Comparison of ENCODE assay signal across 20 cellular contexts in the genomic region with DNA sequence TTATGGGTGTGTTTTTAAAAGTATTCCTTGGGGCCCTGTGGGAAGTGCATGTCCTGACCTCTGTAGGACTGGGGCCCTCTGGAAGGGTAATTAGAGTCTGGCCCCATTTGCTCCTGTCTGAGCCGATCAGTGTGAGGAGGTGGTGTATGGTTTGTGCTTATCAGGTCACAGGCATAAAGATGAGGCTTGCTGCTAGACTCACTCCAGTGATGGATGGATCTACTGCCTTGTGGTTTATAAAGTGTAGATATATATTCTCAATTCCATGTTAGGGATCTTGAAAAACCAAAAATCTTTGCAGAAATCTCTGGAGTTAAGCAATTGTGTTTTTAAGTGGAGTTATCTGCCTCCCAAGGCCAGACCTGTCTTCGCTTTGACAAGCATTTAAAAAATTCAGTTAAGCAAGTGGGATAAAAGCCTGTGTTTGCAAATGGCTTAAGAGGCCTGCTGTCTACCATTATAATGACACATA.
A peak's percentile ranks its signal among the peaks of the same experiment; 100 is the strongest.
DNase-seq lines count a peak whose midpoint lies in the region; ATAC-seq and TF ChIP-seq lines count a peak whose summit lies in the region.
"Had no signal": no experiment of that assay in that cellular context is flagged by ENCODE, and none has a peak within 500 bp of the region (broad histone marks: within the 10 kb centered on the region; RNA-seq: fewer than 3 reads in every experiment).

No MANE protein-coding gene starts in this region.

- no peak for TF ChIP-seq POLR2A in thyroid gland (IDR thresholded peaks at IDR 0.05)

- H3K36me3 ChIP-seq in mesendoderm (ENCODE audit: control insufficient read depth, insufficient read depth, low read length): no peaks in the 10 kb centered on the region
- H3K36me3 ChIP-seq in thyroid gland: no peaks in the 10 kb centered on the region
- H3K36me3 ChIP-seq: colonic mucosa, esophagus muscularis mucosa, prostate gland, SJCRH30, suprapubic skin had no signal

- H3K9me3 ChIP-seq in thyroid gland: no peaks in the 10 kb centered on the region
- H3K9me3 ChIP-seq: colonic mucosa, esophagus muscularis mucosa, prostate gland, SJCRH30 had no signal

- H3K4me3 ChIP-seq in fibroblast of pulmonary artery (replicated peaks; ENCODE audit: low read depth, low read length) (no peak overlapping the region), mesendoderm (ENCODE audit: low read length) (no peak overlapping the region), thyroid gland (replicated peaks in 1 of 3) (no peak overlapping the region)
- H3K4me3 ChIP-seq: colonic mucosa, esophagus muscularis mucosa, GM23248, prostate gland, SJCRH30, suprapubic skin had no signal

- peaks cover 8% of the 10 kb centered on the region for H3K79me1 ChIP-seq in mesendoderm (ENCODE audit: low read length)

- H4K5ac ChIP-seq in mesendoderm (ENCODE audit: low read length): no peak overlapping the region

- H3K27ac Mint-ChIP-seq in WTC11 (no peak overlapping the region), CD14-positive monocyte (no peak overlapping the region)
- H3K27ac Mint-ChIP-seq: activated naive CD8-positive, alpha-beta T cell treated with anti-CD3 and anti-CD28 coated beads for 36 hours; activated T-cell treated with anti-CD3 and anti-CD28 coated beads, Interleukin-2, amount 50 U/mL, for 24 hours had no signal

- H3K27me3 ChIP-seq in mesendoderm (ENCODE audit: insufficient read depth, low read length, poor library complexity) (no peaks in the 10 kb centered on the region), thyroid gland (no peaks in the 10 kb centered on the region)
- H3K27me3 ChIP-seq: colonic mucosa, esophagus muscularis mucosa, SJCRH30, suprapubic skin had no signal

- no peak overlapping the region for H2AK5ac ChIP-seq in mesendoderm (ENCODE audit: low read length)

- H3K23ac ChIP-seq in mesendoderm (ENCODE audit: low read length): no peak overlapping the region

- no peak for DNase-seq in WTC11 (ENCODE audit: low spot score)
- DNase-seq in fibroblast of pulmonary artery (ENCODE audit: low read depth): peak; percentile 35
- DNase-seq in mesendoderm: peak; percentile 50
- DNase-seq in thyroid gland: no peak
- DNase-seq in GM19240 (ENCODE audit: insufficient read length, low spot score): no peak
- no peak for DNase-seq in activated CD4-positive, alpha-beta T cell treated with anti-CD3 and anti-CD28 coated beads for 48 hours
- DNase-seq in CD14-positive monocyte (ENCODE audit: low spot score): no peak
- DNase-seq: activated CD4-positive, alpha-beta T cell treated with anti-CD3 and anti-CD28 coated beads, Interleukin-2, amount 50 U/mL, for 1 hour; activated naive CD8-positive, alpha-beta T cell treated with anti-CD3 and anti-CD28 coated beads for 36 hours; activated T-cell treated with anti-CD3 and anti-CD28 coated beads, Interleukin-2, amount 50 U/mL, for 24 hours; colonic mucosa; GM23248; NCI-H1694; stimulated activated CD4-positive, alpha-beta T cell treated with anti-CD3 and anti-CD28 coated beads, Interleukin-1b, Interleukin-23, amount 100 ng/mL, for 48 hours; T-helper 9 cell had no signal

- peak overlapping the region; percentile 46 for H3K27ac ChIP-seq in mesendoderm (ENCODE audit: low read depth, low read length)
- peak overlapping the region; percentile 81 to 92 (median 91) for H3K27ac ChIP-seq in thyroid gland
- H3K27ac ChIP-seq: C4-2B, colonic mucosa, GM23248, SJCRH30, suprapubic skin had no signal

- no peak overlapping the region for H3K4ac ChIP-seq in mesendoderm (ENCODE audit: low read depth, low read length)

- intact Hi-C loops in thyroid gland (cut with DNase I): no loop called here
- intact Hi-C loops in CD14-positive monocyte (cut with micrococcal nuclease): no loop called here

- CTCF ChIA-PET in WTC11 (lab: Charles Lee): no interaction called here

- H3K27me3 Mint-ChIP-seq in WTC11 (ENCODE audit: low read depth) (no peaks in the 10 kb centered on the region), CD14-positive monocyte (ENCODE audit: low read depth in 3 of 3) (no peaks in the 10 kb centered on the region)
- H3K27me3 Mint-ChIP-seq: activated naive CD8-positive, alpha-beta T cell treated with anti-CD3 and anti-CD28 coated beads for 36 hours; activated T-cell treated with anti-CD3 and anti-CD28 coated beads, Interleukin-2, amount 50 U/mL, for 24 hours had no signal

- WGBS in mesendoderm (ENCODE audit: extremely low coverage, insufficient coverage, low lambda C conversion rate): no CpG with 5 or more reads among the region's 2 CpGs
- WGBS in thyroid gland, 2 donors: 17 to 26% methylated on average over 2 of the region's 2 CpGs

- peak; percentile 48; the same call in 1 of the 2 replicates for ATAC-seq in WTC11

- no peak overlapping the region for H2BK120ac ChIP-seq in mesendoderm (ENCODE audit: low read depth, low read length)

- no peak overlapping the region for H3K56ac ChIP-seq in mesendoderm (ENCODE audit: low read length)

- H4K8ac ChIP-seq in mesendoderm (ENCODE audit: low read depth, low read length): no peak overlapping the region

- H3K4me1 Mint-ChIP-seq in WTC11: peaks cover 32% of the 10 kb centered on the region
- H3K4me1 Mint-ChIP-seq in CD14-positive monocyte: no peaks in the 10 kb centered on the region
- H3K4me1 Mint-ChIP-seq: activated naive CD8-positive, alpha-beta T cell treated with anti-CD3 and anti-CD28 coated beads for 36 hours had no signal

- H3K4me1 ChIP-seq in mesendoderm (ENCODE audit: control insufficient read depth, low read depth, low read length) (peaks cover 10% of the 10 kb centered on the region), thyroid gland (peaks cover 62 to 71% of the 10 kb centered on the region in 2 donors)
- H3K4me1 ChIP-seq: colonic mucosa, prostate gland had no signal

- POLR2A ChIA-PET in WTC11 (lab: Charles Lee): no interaction called here

- H2BK5ac ChIP-seq in mesendoderm (ENCODE audit: low read length): no peak overlapping the region

- no peak for TF ChIP-seq CTCF in WTC11 (IDR thresholded peaks at IDR 0.05)
- no peak for TF ChIP-seq CTCF in fibroblast of pulmonary artery (IDR thresholded peaks at IDR 0.05; ENCODE audit: low read length, missing control alignments)
- peak in 1 of 6 experiments; percentile 4 for TF ChIP-seq CTCF in thyroid gland (IDR thresholded peaks at IDR 0.05)
- TF ChIP-seq CTCF in CD14-positive monocyte (IDR thresholded peaks at IDR 0.05): no peak

- H3K36me3 Mint-ChIP-seq in WTC11: peaks cover 23% of the 10 kb centered on the region
- no peaks in the 10 kb centered on the region for H3K36me3 Mint-ChIP-seq in CD14-positive monocyte
- H3K36me3 Mint-ChIP-seq: activated naive CD8-positive, alpha-beta T cell treated with anti-CD3 and anti-CD28 coated beads for 36 hours had no signal

- H3K9ac ChIP-seq in mesendoderm (ENCODE audit: low read length): no peak overlapping the region
- H3K9ac ChIP-seq: GM23248 had no signal

- no peak overlapping the region for H3K18ac ChIP-seq in mesendoderm (ENCODE audit: low read length)

- no peak overlapping the region for H3K4me2 ChIP-seq in mesendoderm (ENCODE audit: low read length)

- H3K79me2 ChIP-seq in mesendoderm (ENCODE audit: control insufficient read depth, insufficient read depth, low read length): no peaks in the 10 kb centered on the region

- H3K4me3 Mint-ChIP-seq in WTC11: no peak overlapping the region
- no peak overlapping the region for H3K4me3 Mint-ChIP-seq in CD14-positive monocyte
- H3K4me3 Mint-ChIP-seq: activated naive CD8-positive, alpha-beta T cell treated with anti-CD3 and anti-CD28 coated beads for 36 hours; activated T-cell treated with anti-CD3 and anti-CD28 coated beads, Interleukin-2, amount 50 U/mL, for 24 hours had no signal

- no peak overlapping the region for H2BK15ac ChIP-seq in mesendoderm (replicated peaks; ENCODE audit: low read depth)

- H3K9me3 Mint-ChIP-seq in WTC11 (peaks cover 21% of the 10 kb centered on the region), CD14-positive monocyte (peaks cover 5 to 15% (median 12%) of the 10 kb centered on the region in 7 donors)

TF ChIP-seq in WTC11, 78 proteins besides CTCF, POLR2A, EP300 and RAD21 (continues in another document):
- TF ChIP-seq NFATC4 (CRISPR knock-in tag; IDR thresholded peaks at IDR 0.05) (no peak), SMAD4 (CRISPR knock-in tag; IDR thresholded peaks at IDR 0.05) (no peak), KAT7 (CRISPR knock-in tag; IDR thresholded peaks at IDR 0.05; ENCODE audit: borderline replicate concordance) (no peak), ZBTB21 (CRISPR knock-in tag; IDR thresholded peaks at IDR 0.05; ENCODE audit: borderline replicate concordance) (no peak), ZNF317 (CRISPR knock-in tag; IDR thresholded peaks at IDR 0.05; ENCODE audit: borderline replicate concordance, low read depth) (no peak)
- TF ChIP-seq, protein P1, sequence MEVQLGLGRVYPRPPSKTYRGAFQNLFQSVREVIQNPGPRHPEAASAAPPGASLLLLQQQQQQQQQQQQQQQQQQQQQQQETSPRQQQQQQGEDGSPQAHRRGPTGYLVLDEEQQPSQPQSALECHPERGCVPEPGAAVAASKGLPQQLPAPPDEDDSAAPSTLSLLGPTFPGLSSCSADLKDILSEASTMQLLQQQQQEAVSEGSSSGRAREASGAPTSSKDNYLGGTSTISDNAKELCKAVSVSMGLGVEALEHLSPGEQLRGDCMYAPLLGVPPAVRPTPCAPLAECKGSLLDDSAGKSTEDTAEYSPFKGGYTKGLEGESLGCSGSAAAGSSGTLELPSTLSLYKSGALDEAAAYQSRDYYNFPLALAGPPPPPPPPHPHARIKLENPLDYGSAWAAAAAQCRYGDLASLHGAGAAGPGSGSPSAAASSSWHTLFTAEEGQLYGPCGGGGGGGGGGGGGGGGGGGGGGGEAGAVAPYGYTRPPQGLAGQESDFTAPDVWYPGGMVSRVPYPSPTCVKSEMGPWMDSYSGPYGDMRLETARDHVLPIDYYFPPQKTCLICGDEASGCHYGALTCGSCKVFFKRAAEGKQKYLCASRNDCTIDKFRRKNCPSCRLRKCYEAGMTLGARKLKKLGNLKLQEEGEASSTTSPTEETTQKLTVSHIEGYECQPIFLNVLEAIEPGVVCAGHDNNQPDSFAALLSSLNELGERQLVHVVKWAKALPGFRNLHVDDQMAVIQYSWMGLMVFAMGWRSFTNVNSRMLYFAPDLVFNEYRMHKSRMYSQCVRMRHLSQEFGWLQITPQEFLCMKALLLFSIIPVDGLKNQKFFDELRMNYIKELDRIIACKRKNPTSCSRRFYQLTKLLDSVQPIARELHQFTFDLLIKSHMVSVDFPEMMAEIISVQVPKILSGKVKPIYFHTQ (CRISPR knock-in tag; IDR thresholded peaks at IDR 0.05): no peak

Comparison
In these comparisons a context has a peak if more than half of its experiments do, and no peak if none do; other contexts are left out.
1. DNase-seq: peak in fibroblast of pulmonary artery (single experiment) and mesendoderm (single experiment); none in WTC11 (single experiment), thyroid gland (0 of 2), GM19240 (single experiment), activated CD4-positive, alpha-beta T cell treated with anti-CD3 and anti-CD28 coated beads for 48 hours (single experiment) and CD14-positive monocyte (single experiment).